Comparison of ENCODE assay signal across 1 cellular context in the genomic region with DNA sequence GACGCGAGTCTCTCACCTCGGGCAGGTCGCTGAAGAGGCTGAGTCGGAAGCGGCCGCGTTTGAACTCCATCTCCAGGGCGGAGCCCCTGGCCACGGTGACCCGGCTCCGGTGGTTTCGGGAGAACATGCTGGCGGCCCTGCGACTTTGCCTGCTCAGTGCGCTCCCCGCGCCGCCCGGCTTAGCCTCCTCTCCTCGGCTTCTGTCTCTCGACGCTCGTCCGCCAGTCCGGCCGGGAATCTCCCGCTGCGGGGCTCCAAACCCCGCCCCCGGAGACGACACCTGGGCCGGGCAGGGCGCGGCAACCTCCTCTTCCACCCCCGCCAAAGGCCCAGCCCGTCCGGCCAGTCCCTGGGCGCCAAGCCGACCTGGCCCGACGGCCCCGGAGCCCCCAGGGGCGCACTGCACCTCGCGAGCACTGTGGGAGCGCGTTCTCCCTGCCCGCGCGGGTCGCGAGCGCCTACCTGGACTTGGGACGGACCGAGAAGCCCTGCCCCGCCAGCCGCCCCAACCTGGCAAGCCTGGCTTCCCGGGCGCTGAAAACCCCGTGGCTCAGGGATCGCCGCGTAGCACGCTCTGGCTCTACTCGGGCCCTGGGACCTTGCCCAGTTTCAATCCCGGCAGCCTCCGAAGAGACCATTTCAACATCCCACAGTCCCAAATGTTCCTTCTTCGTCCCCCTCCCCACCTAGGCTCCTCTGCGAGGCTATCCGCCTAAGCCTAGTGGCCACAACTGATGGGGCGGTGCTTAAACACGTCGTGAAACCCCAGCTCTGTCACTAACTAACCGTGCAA.
TF ChIP-seq lines count a peak whose summit lies in the region.

A gene with protein sequence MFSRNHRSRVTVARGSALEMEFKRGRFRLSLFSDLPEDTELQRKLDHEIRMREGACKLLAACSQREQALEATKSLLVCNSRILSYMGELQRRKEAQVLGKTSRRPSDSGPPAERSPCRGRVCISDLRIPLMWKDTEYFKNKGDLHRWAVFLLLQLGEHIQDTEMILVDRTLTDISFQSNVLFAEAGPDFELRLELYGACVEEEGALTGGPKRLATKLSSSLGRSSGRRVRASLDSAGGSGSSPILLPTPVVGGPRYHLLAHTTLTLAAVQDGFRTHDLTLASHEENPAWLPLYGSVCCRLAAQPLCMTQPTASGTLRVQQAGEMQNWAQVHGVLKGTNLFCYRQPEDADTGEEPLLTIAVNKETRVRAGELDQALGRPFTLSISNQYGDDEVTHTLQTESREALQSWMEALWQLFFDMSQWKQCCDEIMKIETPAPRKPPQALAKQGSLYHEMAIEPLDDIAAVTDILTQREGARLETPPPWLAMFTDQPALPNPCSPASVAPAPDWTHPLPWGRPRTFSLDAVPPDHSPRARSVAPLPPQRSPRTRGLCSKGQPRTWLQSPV (minus strand): TSS at position 248 of the 793 bp plus-strand sequence. CDS start 121 bp downstream, at position 127.

TF ChIP-seq in HepG2, 621 proteins besides CTCF, POLR2A, EP300 and RAD21 (continued from another document and continues in another):
- TF ChIP-seq, protein P1, sequence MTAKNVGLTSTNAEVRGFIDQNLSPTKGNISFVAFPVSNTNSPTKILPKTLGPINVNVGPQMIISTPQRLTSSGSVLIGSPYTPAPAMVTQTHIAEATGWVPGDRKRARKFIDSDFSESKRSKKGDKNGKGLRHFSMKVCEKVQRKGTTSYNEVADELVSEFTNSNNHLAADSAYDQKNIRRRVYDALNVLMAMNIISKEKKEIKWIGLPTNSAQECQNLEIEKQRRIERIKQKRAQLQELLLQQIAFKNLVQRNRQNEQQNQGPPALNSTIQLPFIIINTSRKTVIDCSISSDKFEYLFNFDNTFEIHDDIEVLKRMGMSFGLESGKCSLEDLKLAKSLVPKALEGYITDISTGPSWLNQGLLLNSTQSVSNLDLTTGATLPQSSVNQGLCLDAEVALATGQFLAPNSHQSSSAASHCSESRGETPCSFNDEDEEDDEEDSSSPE (CRISPR knock-in tag; IDR thresholded peaks at IDR 0.05) = peak; percentile 73; the same call in 1 of the 2 replicates
- TF ChIP-seq SOX6 (IDR thresholded peaks at IDR 0.05) (no peak), SOX6 (CRISPR knock-in tag; IDR thresholded peaks at IDR 0.05) (peak; percentile 70), HNRNPLL (IDR thresholded peaks at IDR 0.05; ENCODE audit: low read depth, low read length, poor library complexity, severe bottlenecking) (peak; percentile 67), CCDC6 (CRISPR knock-in tag; IDR thresholded peaks at IDR 0.05) (peak; percentile 83; the same call in 1 of the 2 replicates), MBNL3 (CRISPR knock-in tag; conservative IDR thresholded peaks at IDR 0.05) (no peak), ZNF616 (CRISPR knock-in tag; IDR thresholded peaks at IDR 0.05; ENCODE audit: low read depth) (0 out of 2 replicates have a peak, but pooled peaks have one; percentile 24), FOXC1 (CRISPR knock-in tag; IDR thresholded peaks at IDR 0.05; ENCODE audit: borderline replicate concordance) (peak; percentile 86; the same call in 1 of the 2 replicates), SP140L (CRISPR knock-in tag; IDR thresholded peaks at IDR 0.05; ENCODE audit: borderline replicate concordance) (no peak; the same call in 1 of the 2 replicates), ZNF703 (CRISPR knock-in tag; IDR thresholded peaks at IDR 0.05; ENCODE audit: borderline replicate concordance) (peak; percentile 88), TBX2 (CRISPR knock-in tag; IDR thresholded peaks at IDR 0.05; ENCODE audit: borderline replicate concordance) (peak; percentile 93), NR2F1 (CRISPR knock-in tag; IDR thresholded peaks at IDR 0.05) (no peak), ZNF747 (CRISPR knock-in tag; IDR thresholded peaks at IDR 0.05; ENCODE audit: borderline replicate concordance) (peak; percentile 53; the same call in 1 of the 2 replicates), ZBTB1 (CRISPR knock-in tag; IDR thresholded peaks at IDR 0.05; ENCODE audit: borderline replicate concordance) (no peak), KLF9 (CRISPR knock-in tag; IDR thresholded peaks at IDR 0.05; ENCODE audit: low read depth) (no peak), ZNF431 (CRISPR knock-in tag; IDR thresholded peaks at IDR 0.05; ENCODE audit: borderline replicate concordance, low read depth) (peak; percentile 89; the same call in 1 of the 2 replicates), ZFP36L2 (CRISPR knock-in tag; IDR thresholded peaks at IDR 0.05) (peak; percentile 72; the same call in 1 of the 2 replicates), ZNF17 (CRISPR knock-in tag; IDR thresholded peaks at IDR 0.05) (no peak), SAFB2 (CRISPR knock-in tag; IDR thresholded peaks at IDR 0.05; ENCODE audit: borderline replicate concordance, low read depth) (peak; percentile 94), CENPX (CRISPR knock-in tag; IDR thresholded peaks at IDR 0.05) (no peak), ZNF44 (CRISPR knock-in tag; IDR thresholded peaks at IDR 0.05) (peak; percentile 77; the same call in 1 of the 2 replicates), ZNF446 (CRISPR knock-in tag; IDR thresholded peaks at IDR 0.05) (peak; percentile 89; the same call in 1 of the 2 replicates), ZNF335 (CRISPR knock-in tag; IDR thresholded peaks at IDR 0.05) (peak; percentile 79), FIP1L1 (IDR thresholded peaks at IDR 0.05; ENCODE audit: borderline replicate concordance, insufficient read depth, low read depth, low read length) (no peak)
- TF ChIP-seq, protein P2, sequence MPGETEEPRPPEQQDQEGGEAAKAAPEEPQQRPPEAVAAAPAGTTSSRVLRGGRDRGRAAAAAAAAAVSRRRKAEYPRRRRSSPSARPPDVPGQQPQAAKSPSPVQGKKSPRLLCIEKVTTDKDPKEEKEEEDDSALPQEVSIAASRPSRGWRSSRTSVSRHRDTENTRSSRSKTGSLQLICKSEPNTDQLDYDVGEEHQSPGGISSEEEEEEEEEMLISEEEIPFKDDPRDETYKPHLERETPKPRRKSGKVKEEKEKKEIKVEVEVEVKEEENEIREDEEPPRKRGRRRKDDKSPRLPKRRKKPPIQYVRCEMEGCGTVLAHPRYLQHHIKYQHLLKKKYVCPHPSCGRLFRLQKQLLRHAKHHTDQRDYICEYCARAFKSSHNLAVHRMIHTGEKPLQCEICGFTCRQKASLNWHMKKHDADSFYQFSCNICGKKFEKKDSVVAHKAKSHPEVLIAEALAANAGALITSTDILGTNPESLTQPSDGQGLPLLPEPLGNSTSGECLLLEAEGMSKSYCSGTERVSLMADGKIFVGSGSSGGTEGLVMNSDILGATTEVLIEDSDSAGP (CRISPR knock-in tag; IDR thresholded peaks at IDR 0.05; ENCODE audit: borderline replicate concordance) = peak; percentile 90; the same call in 1 of the 2 replicates
- TF ChIP-seq, protein P3, sequence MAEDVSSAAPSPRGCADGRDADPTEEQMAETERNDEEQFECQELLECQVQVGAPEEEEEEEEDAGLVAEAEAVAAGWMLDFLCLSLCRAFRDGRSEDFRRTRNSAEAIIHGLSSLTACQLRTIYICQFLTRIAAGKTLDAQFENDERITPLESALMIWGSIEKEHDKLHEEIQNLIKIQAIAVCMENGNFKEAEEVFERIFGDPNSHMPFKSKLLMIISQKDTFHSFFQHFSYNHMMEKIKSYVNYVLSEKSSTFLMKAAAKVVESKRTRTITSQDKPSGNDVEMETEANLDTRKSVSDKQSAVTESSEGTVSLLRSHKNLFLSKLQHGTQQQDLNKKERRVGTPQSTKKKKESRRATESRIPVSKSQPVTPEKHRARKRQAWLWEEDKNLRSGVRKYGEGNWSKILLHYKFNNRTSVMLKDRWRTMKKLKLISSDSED (CRISPR knock-in tag; IDR thresholded peaks at IDR 0.05) = peak; percentile 68; the same call in 1 of the 2 replicates
- TF ChIP-seq, protein P4, sequence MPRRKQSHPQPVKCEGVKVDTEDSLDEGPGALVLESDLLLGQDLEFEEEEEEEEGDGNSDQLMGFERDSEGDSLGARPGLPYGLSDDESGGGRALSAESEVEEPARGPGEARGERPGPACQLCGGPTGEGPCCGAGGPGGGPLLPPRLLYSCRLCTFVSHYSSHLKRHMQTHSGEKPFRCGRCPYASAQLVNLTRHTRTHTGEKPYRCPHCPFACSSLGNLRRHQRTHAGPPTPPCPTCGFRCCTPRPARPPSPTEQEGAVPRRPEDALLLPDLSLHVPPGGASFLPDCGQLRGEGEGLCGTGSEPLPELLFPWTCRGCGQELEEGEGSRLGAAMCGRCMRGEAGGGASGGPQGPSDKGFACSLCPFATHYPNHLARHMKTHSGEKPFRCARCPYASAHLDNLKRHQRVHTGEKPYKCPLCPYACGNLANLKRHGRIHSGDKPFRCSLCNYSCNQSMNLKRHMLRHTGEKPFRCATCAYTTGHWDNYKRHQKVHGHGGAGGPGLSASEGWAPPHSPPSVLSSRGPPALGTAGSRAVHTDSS (CRISPR knock-in tag; conservative IDR thresholded peaks at IDR 0.05) = no peak; the same call in 1 of the 2 replicates
- TF ChIP-seq, protein P5, sequence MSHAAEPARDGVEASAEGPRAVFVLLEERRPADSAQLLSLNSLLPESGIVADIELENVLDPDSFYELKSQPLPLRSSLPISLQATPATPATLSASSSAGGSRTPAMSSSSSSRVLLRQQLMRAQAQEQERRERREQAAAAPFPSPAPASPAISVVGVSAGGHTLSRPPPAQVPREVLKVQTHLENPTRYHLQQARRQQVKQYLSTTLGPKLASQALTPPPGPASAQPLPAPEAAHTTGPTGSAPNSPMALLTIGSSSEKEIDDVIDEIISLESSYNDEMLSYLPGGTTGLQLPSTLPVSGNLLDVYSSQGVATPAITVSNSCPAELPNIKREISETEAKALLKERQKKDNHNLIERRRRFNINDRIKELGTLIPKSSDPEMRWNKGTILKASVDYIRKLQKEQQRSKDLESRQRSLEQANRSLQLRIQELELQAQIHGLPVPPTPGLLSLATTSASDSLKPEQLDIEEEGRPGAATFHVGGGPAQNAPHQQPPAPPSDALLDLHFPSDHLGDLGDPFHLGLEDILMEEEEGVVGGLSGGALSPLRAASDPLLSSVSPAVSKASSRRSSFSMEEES (CRISPR knock-in tag; IDR thresholded peaks at IDR 0.05) = no peak
- TF ChIP-seq, protein P6, sequence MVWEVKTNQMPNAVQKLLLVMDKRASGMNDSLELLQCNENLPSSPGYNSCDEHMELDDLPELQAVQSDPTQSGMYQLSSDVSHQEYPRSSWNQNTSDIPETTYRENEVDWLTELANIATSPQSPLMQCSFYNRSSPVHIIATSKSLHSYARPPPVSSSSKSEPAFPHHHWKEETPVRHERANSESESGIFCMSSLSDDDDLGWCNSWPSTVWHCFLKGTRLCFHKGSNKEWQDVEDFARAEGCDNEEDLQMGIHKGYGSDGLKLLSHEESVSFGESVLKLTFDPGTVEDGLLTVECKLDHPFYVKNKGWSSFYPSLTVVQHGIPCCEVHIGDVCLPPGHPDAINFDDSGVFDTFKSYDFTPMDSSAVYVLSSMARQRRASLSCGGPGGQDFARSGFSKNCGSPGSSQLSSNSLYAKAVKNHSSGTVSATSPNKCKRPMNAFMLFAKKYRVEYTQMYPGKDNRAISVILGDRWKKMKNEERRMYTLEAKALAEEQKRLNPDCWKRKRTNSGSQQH (CRISPR knock-in tag; IDR thresholded peaks at IDR 0.05; ENCODE audit: low read depth) = no peak
- TF ChIP-seq, protein P7, sequence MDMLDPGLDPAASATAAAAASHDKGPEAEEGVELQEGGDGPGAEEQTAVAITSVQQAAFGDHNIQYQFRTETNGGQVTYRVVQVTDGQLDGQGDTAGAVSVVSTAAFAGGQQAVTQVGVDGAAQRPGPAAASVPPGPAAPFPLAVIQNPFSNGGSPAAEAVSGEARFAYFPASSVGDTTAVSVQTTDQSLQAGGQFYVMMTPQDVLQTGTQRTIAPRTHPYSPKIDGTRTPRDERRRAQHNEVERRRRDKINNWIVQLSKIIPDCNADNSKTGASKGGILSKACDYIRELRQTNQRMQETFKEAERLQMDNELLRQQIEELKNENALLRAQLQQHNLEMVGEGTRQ (IDR thresholded peaks at IDR 0.05; ENCODE audit: low read depth, low read length) = no peak
- TF ChIP-seq, protein P7 (CRISPR knock-in tag; IDR thresholded peaks at IDR 0.05; ENCODE audit: borderline replicate concordance) = no peak
- TF ChIP-seq, protein P8, sequence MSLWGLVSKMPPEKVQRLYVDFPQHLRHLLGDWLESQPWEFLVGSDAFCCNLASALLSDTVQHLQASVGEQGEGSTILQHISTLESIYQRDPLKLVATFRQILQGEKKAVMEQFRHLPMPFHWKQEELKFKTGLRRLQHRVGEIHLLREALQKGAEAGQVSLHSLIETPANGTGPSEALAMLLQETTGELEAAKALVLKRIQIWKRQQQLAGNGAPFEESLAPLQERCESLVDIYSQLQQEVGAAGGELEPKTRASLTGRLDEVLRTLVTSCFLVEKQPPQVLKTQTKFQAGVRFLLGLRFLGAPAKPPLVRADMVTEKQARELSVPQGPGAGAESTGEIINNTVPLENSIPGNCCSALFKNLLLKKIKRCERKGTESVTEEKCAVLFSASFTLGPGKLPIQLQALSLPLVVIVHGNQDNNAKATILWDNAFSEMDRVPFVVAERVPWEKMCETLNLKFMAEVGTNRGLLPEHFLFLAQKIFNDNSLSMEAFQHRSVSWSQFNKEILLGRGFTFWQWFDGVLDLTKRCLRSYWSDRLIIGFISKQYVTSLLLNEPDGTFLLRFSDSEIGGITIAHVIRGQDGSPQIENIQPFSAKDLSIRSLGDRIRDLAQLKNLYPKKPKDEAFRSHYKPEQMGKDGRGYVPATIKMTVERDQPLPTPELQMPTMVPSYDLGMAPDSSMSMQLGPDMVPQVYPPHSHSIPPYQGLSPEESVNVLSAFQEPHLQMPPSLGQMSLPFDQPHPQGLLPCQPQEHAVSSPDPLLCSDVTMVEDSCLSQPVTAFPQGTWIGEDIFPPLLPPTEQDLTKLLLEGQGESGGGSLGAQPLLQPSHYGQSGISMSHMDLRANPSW (CRISPR knock-in tag; IDR thresholded peaks at IDR 0.05; ENCODE audit: borderline replicate concordance) = no peak
- TF ChIP-seq, protein P9, sequence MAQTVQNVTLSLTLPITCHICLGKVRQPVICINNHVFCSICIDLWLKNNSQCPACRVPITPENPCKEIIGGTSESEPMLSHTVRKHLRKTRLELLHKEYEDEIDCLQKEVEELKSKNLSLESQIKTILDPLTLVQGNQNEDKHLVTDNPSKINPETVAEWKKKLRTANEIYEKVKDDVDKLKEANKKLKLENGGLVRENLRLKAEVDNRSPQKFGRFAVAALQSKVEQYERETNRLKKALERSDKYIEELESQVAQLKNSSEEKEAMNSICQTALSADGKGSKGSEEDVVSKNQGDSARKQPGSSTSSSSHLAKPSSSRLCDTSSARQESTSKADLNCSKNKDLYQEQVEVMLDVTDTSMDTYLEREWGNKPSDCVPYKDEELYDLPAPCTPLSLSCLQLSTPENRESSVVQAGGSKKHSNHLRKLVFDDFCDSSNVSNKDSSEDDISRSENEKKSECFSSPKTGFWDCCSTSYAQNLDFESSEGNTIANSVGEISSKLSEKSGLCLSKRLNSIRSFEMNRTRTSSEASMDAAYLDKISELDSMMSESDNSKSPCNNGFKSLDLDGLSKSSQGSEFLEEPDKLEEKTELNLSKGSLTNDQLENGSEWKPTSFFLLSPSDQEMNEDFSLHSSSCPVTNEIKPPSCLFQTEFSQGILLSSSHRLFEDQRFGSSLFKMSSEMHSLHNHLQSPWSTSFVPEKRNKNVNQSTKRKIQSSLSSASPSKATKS (CRISPR knock-in tag; IDR thresholded peaks at IDR 0.05) = no peak
